23 cellular contexts compared by ENCODE assay signal in the genomic region with DNA sequence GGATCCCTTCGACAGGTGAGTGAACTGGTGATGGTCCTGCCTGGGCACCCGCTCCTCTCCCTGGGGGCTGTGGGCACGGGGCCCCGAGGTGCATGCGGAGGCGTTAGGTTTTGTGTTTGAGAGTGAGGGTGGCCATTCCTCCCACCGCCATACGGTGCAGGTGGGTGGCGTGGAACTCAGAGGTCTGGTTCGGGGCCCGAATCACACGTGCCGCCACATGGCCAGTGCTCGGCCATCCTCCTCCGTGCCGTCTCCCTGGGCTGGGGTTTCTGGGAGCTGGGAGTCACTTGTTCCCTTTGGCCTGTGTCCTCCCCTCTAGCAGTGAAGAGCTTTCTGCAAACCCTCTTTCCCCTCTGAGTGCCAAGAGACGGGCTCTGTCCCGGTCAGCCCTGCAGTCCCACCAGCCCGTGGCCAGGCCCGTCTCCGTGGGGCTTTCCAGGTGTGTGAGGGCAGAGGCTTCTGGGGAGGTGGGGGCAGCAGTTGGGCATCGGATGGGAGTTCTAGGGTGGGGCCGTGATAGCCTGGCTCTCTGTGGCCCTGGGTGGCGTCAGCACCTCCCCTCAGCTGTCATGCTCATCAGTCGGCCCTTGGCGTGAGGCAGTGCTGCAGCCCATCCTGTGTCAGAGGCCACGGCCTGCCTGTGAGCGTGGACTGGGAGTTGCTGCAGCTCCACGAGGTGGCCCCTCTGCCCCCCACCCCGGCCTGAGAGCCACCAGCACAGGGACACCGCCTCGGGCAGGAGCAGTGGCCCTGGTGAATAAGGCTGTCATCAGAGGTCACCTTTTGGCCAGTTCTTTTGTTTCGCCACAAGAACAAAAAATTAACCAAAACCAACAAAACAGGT. TPM values are rescaled to one million over a fixed set of nuclear protein-coding genes. Genes with fewer than 3 reads are reported as not detected.
DNase-seq lines count a peak whose midpoint lies in the region; ATAC-seq and TF ChIP-seq lines count a peak whose summit lies in the region.
"Had no signal": no experiment of that assay in that cellular context is flagged by ENCODE, and none has a peak within 500 bp of the region (broad histone marks: within the 10 kb centered on the region; RNA-seq: fewer than 3 reads in every experiment).

No MANE protein-coding gene starts in this region.

- H3K4me1 ChIP-seq in esophagus (ENCODE audit: control insufficient read depth in 2 of 2, insufficient read depth in 2 of 2, low read length in 1 of 2) (peaks cover 0 to 11% of the 10 kb centered on the region in 2 donors), lower lobe of right lung (no peaks in the 10 kb centered on the region)

- H3K27ac ChIP-seq in esophagus (ENCODE audit: low read depth in 2 of 2, low read length in 1 of 2) (peak overlapping the region; percentile 23 to 65), lower lobe of right lung (peak overlapping the region; percentile 41), substantia nigra (ENCODE audit: low read depth, low read length, poor library complexity, severe bottlenecking) (peak overlapping the region; percentile 59)
- H3K27ac ChIP-seq: GM23248, tibial artery had no signal

- no peaks in the 10 kb centered on the region for H3K9me3 Mint-ChIP-seq in activated T-cell treated with anti-CD3 and anti-CD28 coated beads, Interleukin-2, amount 50 U/mL, for 24 hours
- H3K9me3 Mint-ChIP-seq: activated naive CD4-positive, alpha-beta T cell treated with anti-CD3 and anti-CD28 coated beads, Interleukin-2, amount 50 U/mL, for 24 hours; activated T-helper 17 cell treated with anti-CD3 and anti-CD28 coated beads, Interleukin-2, amount 50 U/mL, for 72 hours; CD8-positive, alpha-beta T cell; neural crest cell; stimulated activated naive CD8-positive, alpha-beta T cell treated with anti-CD3 and anti-CD28 coated beads, Interleukin-15, Interleukin-2, amounts not matched to agents 100 ng/mL and 50 ng/mL, for 24 hours; WTC11 had no signal

- H3K27ac Mint-ChIP-seq in activated T-cell treated with anti-CD3 and anti-CD28 coated beads, Interleukin-2, amount 50 U/mL, for 24 hours, result peak overlapping the region; percentile 10
- H3K27ac Mint-ChIP-seq: activated naive CD4-positive, alpha-beta T cell treated with anti-CD3 and anti-CD28 coated beads, Interleukin-2, amount 50 U/mL, for 24 hours; activated T-helper 17 cell treated with anti-CD3 and anti-CD28 coated beads, Interleukin-2, amount 50 U/mL, for 72 hours; CD8-positive, alpha-beta T cell; stimulated activated naive CD8-positive, alpha-beta T cell treated with anti-CD3 and anti-CD28 coated beads, Interleukin-15, Interleukin-2, amounts not matched to agents 100 ng/mL and 50 ng/mL, for 24 hours; WTC11 had no signal

- ATAC-seq in lower lobe of right lung (no peak), HG02798 (IDR thresholded peaks at IDR 0.05; ENCODE audit: poor library complexity, unreplicated experiment) (no peak)
- ATAC-seq: activated T-helper 17 cell treated with anti-CD3 and anti-CD28 coated beads, Interleukin-2, amount 50 U/mL, for 72 hours; CD8-positive, alpha-beta T cell; WTC11 had no signal

- DNase-seq in activated T-cell treated with anti-CD3 and anti-CD28 coated beads, Interleukin-2, amount 50 U/mL, for 24 hours, result no peak
- DNase-seq in activated T-cell treated with anti-CD3 and anti-CD28 coated beads, Interleukin-2, amount 50 U/mL, for 48 hours, result no peak
- DNase-seq in lower lobe of right lung, result no peak
- no peak for DNase-seq in substantia nigra (lab: John Stamatoyannopoulos, UW)
- no peak for DNase-seq in activated CD4-positive, alpha-beta T cell treated with anti-CD3 and anti-CD28 coated beads, Interleukin-2, amount 50 U/mL, for 4 hours
- no peak for DNase-seq in cerebellar nuclear complex (lab: John Stamatoyannopoulos, UW)
- DNase-seq: aorta; CD8-positive, alpha-beta T cell; central memory CD4-positive, alpha-beta T cell; DMS 273 treated with DMSO at 0.1 percent for 48 hours; SHP77; tibial artery had no signal

- H3K36me3 Mint-ChIP-seq in activated T-cell treated with anti-CD3 and anti-CD28 coated beads, Interleukin-2, amount 50 U/mL, for 24 hours (ENCODE audit: low read depth), result peaks cover 80% of the 10 kb centered on the region

- intact Hi-C loops in lower lobe of right lung (cut with DNase I), result no loop called here

- no peak overlapping the region for H3K4me3 Mint-ChIP-seq in activated T-cell treated with anti-CD3 and anti-CD28 coated beads, Interleukin-2, amount 50 U/mL, for 24 hours
- H3K4me3 Mint-ChIP-seq: activated naive CD4-positive, alpha-beta T cell treated with anti-CD3 and anti-CD28 coated beads, Interleukin-2, amount 50 U/mL, for 24 hours; activated T-helper 17 cell treated with anti-CD3 and anti-CD28 coated beads, Interleukin-2, amount 50 U/mL, for 72 hours; CD8-positive, alpha-beta T cell; neural crest cell; stimulated activated naive CD8-positive, alpha-beta T cell treated with anti-CD3 and anti-CD28 coated beads, Interleukin-15, Interleukin-2, amounts not matched to agents 100 ng/mL and 50 ng/mL, for 24 hours; WTC11 had no signal

- no peak for TF ChIP-seq CTCF in lower lobe of right lung (IDR thresholded peaks at IDR 0.05)

- H3K36me3 ChIP-seq in esophagus (ENCODE audit: control insufficient read depth in 2 of 2, insufficient read depth in 2 of 2, low read length in 1 of 2), result peaks cover 28 to 78% of the 10 kb centered on the region in 2 donors
- H3K36me3 ChIP-seq in lower lobe of right lung, result peaks cover 100% of the 10 kb centered on the region

- H3K4me3 ChIP-seq in esophagus (ENCODE audit: low read depth in 1 of 2, low read length in 2 of 2) (no peak overlapping the region), lower lobe of right lung (no peak overlapping the region)
- H3K4me3 ChIP-seq: GM23248, tibial artery had no signal

- H3K27me3 ChIP-seq in esophagus (ENCODE audit: control insufficient read depth in 1 of 2, insufficient read depth in 2 of 2, low read length in 2 of 2) (no peaks in the 10 kb centered on the region), lower lobe of right lung (ENCODE audit: low read depth) (no peaks in the 10 kb centered on the region)
- H3K27me3 ChIP-seq: tibial artery had no signal

- no peaks in the 10 kb centered on the region for H3K27me3 Mint-ChIP-seq in activated T-cell treated with anti-CD3 and anti-CD28 coated beads, Interleukin-2, amount 50 U/mL, for 24 hours
- H3K27me3 Mint-ChIP-seq: activated naive CD4-positive, alpha-beta T cell treated with anti-CD3 and anti-CD28 coated beads, Interleukin-2, amount 50 U/mL, for 24 hours; activated T-helper 17 cell treated with anti-CD3 and anti-CD28 coated beads, Interleukin-2, amount 50 U/mL, for 72 hours; stimulated activated naive CD8-positive, alpha-beta T cell treated with anti-CD3 and anti-CD28 coated beads, Interleukin-15, Interleukin-2, amounts not matched to agents 100 ng/mL and 50 ng/mL, for 24 hours had no signal

- 89 to 90% methylated on average over 33 of the region's 33 CpGs for WGBS in esophagus, 2 donors

- H3K9me3 ChIP-seq in esophagus (ENCODE audit: control insufficient read depth in 2 of 2, insufficient read depth in 1 of 2, low read depth in 1 of 2, low read length in 1 of 2) (no peaks in the 10 kb centered on the region), lower lobe of right lung (no peaks in the 10 kb centered on the region)
- H3K9me3 ChIP-seq: tibial artery had no signal

- no peaks in the 10 kb centered on the region for H3K4me1 Mint-ChIP-seq in activated T-cell treated with anti-CD3 and anti-CD28 coated beads, Interleukin-2, amount 50 U/mL, for 24 hours (ENCODE audit: low read depth)
- H3K4me1 Mint-ChIP-seq: activated naive CD4-positive, alpha-beta T cell treated with anti-CD3 and anti-CD28 coated beads, Interleukin-2, amount 50 U/mL, for 24 hours; activated T-helper 17 cell treated with anti-CD3 and anti-CD28 coated beads, Interleukin-2, amount 50 U/mL, for 72 hours; neural crest cell; WTC11 had no signal

RNA-seq across cellular contexts. Expression of gene IRF7, which starts 10.2 kb away (rescaled TPM):
- 10 to 100 TPM; 17.0 to 30.1 TPM for polyA plus RNA-seq in esophagus
- 84.8 TPM for total RNA-seq in lower lobe of right lung

RNA-seq across cellular contexts. Expression of gene CDHR5, which starts 19.2 kb away (rescaled TPM):
- polyA plus RNA-seq in esophagus, result under 1 TPM; 0.02 to 0.08 TPM
- total RNA-seq in lower lobe of right lung, result not detected
- total RNA-seq: activated T-helper 17 cell treated with anti-CD3 and anti-CD28 coated beads, Interleukin-2, amount 50 U/mL, for 72 hours; aorta; CD8-positive, alpha-beta T cell; dermis microvascular lymphatic vessel endothelial cell; GM23248; neural crest cell had no signal
- polyA plus RNA-seq: GM23248 had no signal

RNA-seq across cellular contexts. Expression of gene SCT, which starts 21.5 kb away (rescaled TPM):
- not detected for polyA plus RNA-seq in esophagus
- total RNA-seq in lower lobe of right lung, result not detected
- total RNA-seq: activated T-helper 17 cell treated with anti-CD3 and anti-CD28 coated beads, Interleukin-2, amount 50 U/mL, for 72 hours; aorta; CD8-positive, alpha-beta T cell; dermis microvascular lymphatic vessel endothelial cell; GM23248; NCI-H460; neural crest cell; posterior vena cava had no signal
- polyA plus RNA-seq: aorta, GM23248 had no signal

RNA-seq across cellular contexts. Expression of gene PHRF1, which starts 29.2 kb away (rescaled TPM):
- polyA plus RNA-seq in esophagus, result 10 to 100 TPM; 13.7 to 28.4 TPM
- 31.5 TPM for total RNA-seq in lower lobe of right lung

RNA-seq across cellular contexts. Expression of gene DRD4, which starts 31.6 kb away (rescaled TPM):
- under 1 TPM; 0.18 to 0.39 TPM for polyA plus RNA-seq in esophagus
- total RNA-seq in lower lobe of right lung, result 1.3 TPM
- total RNA-seq: GM23248 had no signal
- polyA plus RNA-seq: GM23248 had no signal
